Comparison of ENCODE assay signal across 20 cellular contexts in the genomic region with DNA sequence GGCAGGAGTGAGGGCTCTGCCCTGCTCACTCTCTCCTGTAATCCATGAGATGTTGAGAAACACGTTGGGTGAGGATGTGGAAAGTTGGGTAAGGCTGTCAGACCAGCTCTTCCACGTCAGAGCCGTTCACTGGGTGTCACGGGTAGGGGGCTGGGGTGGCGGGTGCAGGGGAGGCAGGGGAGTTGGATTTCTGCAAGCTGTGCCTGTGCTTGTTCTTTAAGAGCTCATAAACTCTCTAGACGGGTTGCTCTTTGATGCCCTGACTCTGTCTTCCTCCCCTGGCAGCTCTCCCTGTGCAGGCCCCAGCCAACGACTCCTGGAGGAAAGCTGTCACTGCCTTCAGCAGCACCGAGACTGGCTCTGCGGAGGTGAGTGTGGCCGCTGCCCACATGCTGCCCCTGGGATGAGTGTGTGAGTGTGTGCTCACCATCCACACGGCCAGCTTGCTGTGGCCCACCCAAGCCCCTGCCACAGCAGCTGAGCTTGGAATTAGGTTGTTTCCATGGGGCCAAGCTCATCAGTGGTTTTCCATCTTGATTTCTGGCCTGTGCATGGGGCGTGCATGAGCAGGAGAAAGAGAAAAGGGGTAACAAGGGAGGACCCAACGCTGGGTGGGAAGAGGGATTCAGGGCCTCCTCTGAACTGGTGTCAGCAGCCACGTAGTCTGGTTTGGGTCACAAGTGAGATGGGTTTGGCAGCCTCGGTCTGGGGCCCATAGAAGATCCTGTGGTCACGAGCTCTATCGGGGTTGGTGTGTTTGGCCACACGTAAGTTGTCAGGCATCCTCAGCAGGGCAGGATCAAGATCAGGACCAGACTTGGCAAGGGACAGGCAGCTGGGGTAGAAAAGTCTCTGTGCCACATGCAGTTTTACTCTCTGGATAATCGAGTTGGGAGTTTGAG. TPM values are rescaled to one million over a fixed set of nuclear protein-coding genes. Genes with fewer than 3 reads are reported as not detected.
DNase-seq lines count a peak whose midpoint lies in the region; ATAC-seq lines count a peak whose summit lies in the region.
"Had no signal": no experiment of that assay in that cellular context is flagged by ENCODE, and none has a peak within 500 bp of the region (broad histone marks: within the 10 kb centered on the region; RNA-seq: fewer than 3 reads in every experiment).

No MANE protein-coding gene starts in this region.

- peak overlapping the region; percentile 55 for H3K27ac Mint-ChIP-seq in activated T-cell treated with anti-CD3 and anti-CD28 coated beads, Interleukin-2, amount 50 U/mL, for 24 hours
- H3K27ac Mint-ChIP-seq in central memory CD8-positive, alpha-beta T cell (ENCODE audit: low read depth): peak overlapping the region; percentile 41
- peak overlapping the region; percentile 80 for H3K27ac Mint-ChIP-seq in stimulated activated effector memory CD8-positive, alpha-beta T cell treated with anti-CD3 and anti-CD28 coated beads, Interleukin-12 subunit alpha, Interleukin-12 subunit beta, amount 100 ng/mL, for 72 hours

- no peak for ATAC-seq in activated T-cell treated with anti-CD3 and anti-CD28 coated beads, Interleukin-2, amount 50 U/mL, for 4 hours
- no peak for ATAC-seq in central memory CD8-positive, alpha-beta T cell (replicated peaks; ENCODE audit: extremely low read depth, poor library complexity, severe bottlenecking)
- no peak for ATAC-seq in stimulated activated effector memory CD8-positive, alpha-beta T cell treated with anti-CD3 and anti-CD28 coated beads, Interleukin-12 subunit alpha, Interleukin-12 subunit beta, amount 100 ng/mL, for 72 hours
- no peak for ATAC-seq in HG03460 (IDR thresholded peaks at IDR 0.05; ENCODE audit: unreplicated experiment)
- ATAC-seq: activated CD8-positive, alpha-beta T cell treated with anti-CD3 and anti-CD28 coated beads, Interleukin-2, amount 10 ng/mL, durations not matched to agents 7 days and 5 days had no signal

- peaks cover 97% of the 10 kb centered on the region for H3K36me3 Mint-ChIP-seq in activated T-cell treated with anti-CD3 and anti-CD28 coated beads, Interleukin-2, amount 50 U/mL, for 24 hours (ENCODE audit: low read depth)
- H3K36me3 Mint-ChIP-seq in activated T-cell treated with anti-CD3 and anti-CD28 coated beads, Interleukin-2, amount 50 U/mL, for 4 hours (ENCODE audit: insufficient read depth): peaks cover 37% of the 10 kb centered on the region
- peaks cover 82% of the 10 kb centered on the region for H3K36me3 Mint-ChIP-seq in central memory CD8-positive, alpha-beta T cell (ENCODE audit: insufficient read depth)
- H3K36me3 Mint-ChIP-seq in stimulated activated effector memory CD8-positive, alpha-beta T cell treated with anti-CD3 and anti-CD28 coated beads, Interleukin-12 subunit alpha, Interleukin-12 subunit beta, amount 100 ng/mL, for 72 hours: peaks cover 100% of the 10 kb centered on the region

- H3K4me3 Mint-ChIP-seq in activated T-cell treated with anti-CD3 and anti-CD28 coated beads, Interleukin-2, amount 50 U/mL, for 24 hours: no peak overlapping the region
- no peak overlapping the region for H3K4me3 Mint-ChIP-seq in activated T-cell treated with anti-CD3 and anti-CD28 coated beads, Interleukin-2, amount 50 U/mL, for 4 hours
- no peak overlapping the region for H3K4me3 Mint-ChIP-seq in central memory CD8-positive, alpha-beta T cell
- no peak overlapping the region for H3K4me3 Mint-ChIP-seq in stimulated activated effector memory CD8-positive, alpha-beta T cell treated with anti-CD3 and anti-CD28 coated beads, Interleukin-12 subunit alpha, Interleukin-12 subunit beta, amount 100 ng/mL, for 72 hours
- H3K4me3 Mint-ChIP-seq: activated CD8-positive, alpha-beta T cell treated with anti-CD3 and anti-CD28 coated beads, Interleukin-2, amount 10 ng/mL, durations not matched to agents 7 days and 5 days; brain had no signal

- peaks cover 13% of the 10 kb centered on the region for H3K4me1 Mint-ChIP-seq in activated T-cell treated with anti-CD3 and anti-CD28 coated beads, Interleukin-2, amount 50 U/mL, for 24 hours (ENCODE audit: low read depth)
- peaks cover 3% of the 10 kb centered on the region for H3K4me1 Mint-ChIP-seq in activated T-cell treated with anti-CD3 and anti-CD28 coated beads, Interleukin-2, amount 50 U/mL, for 4 hours (ENCODE audit: low read depth)
- peaks cover 19% of the 10 kb centered on the region for H3K4me1 Mint-ChIP-seq in central memory CD8-positive, alpha-beta T cell
- no peaks in the 10 kb centered on the region for H3K4me1 Mint-ChIP-seq in stimulated activated effector memory CD8-positive, alpha-beta T cell treated with anti-CD3 and anti-CD28 coated beads, Interleukin-12 subunit alpha, Interleukin-12 subunit beta, amount 100 ng/mL, for 72 hours
- H3K4me1 Mint-ChIP-seq: brain had no signal

- H3K27me3 Mint-ChIP-seq in activated T-cell treated with anti-CD3 and anti-CD28 coated beads, Interleukin-2, amount 50 U/mL, for 24 hours: no peaks in the 10 kb centered on the region
- no peaks in the 10 kb centered on the region for H3K27me3 Mint-ChIP-seq in activated T-cell treated with anti-CD3 and anti-CD28 coated beads, Interleukin-2, amount 50 U/mL, for 4 hours (ENCODE audit: low read depth)
- H3K27me3 Mint-ChIP-seq in central memory CD8-positive, alpha-beta T cell: no peaks in the 10 kb centered on the region
- H3K27me3 Mint-ChIP-seq: brain had no signal

- H3K9me3 Mint-ChIP-seq in activated T-cell treated with anti-CD3 and anti-CD28 coated beads, Interleukin-2, amount 50 U/mL, for 24 hours: no peaks in the 10 kb centered on the region
- H3K9me3 Mint-ChIP-seq in activated T-cell treated with anti-CD3 and anti-CD28 coated beads, Interleukin-2, amount 50 U/mL, for 4 hours: no peaks in the 10 kb centered on the region
- H3K9me3 Mint-ChIP-seq in central memory CD8-positive, alpha-beta T cell: no peaks in the 10 kb centered on the region
- H3K9me3 Mint-ChIP-seq in stimulated activated effector memory CD8-positive, alpha-beta T cell treated with anti-CD3 and anti-CD28 coated beads, Interleukin-12 subunit alpha, Interleukin-12 subunit beta, amount 100 ng/mL, for 72 hours: no peaks in the 10 kb centered on the region
- H3K9me3 Mint-ChIP-seq: brain had no signal

- no peak for DNase-seq in activated T-cell treated with anti-CD3 and anti-CD28 coated beads, Interleukin-2, amount 50 U/mL, for 24 hours
- DNase-seq in activated T-cell treated with anti-CD3 and anti-CD28 coated beads, Interleukin-2, amount 50 U/mL, for 4 hours: no peak
- no peak for DNase-seq in central memory CD8-positive, alpha-beta T cell (ENCODE audit: low spot score in 2 of 2)
- DNase-seq in islet precursor cell: peak; percentile 42
- DNase-seq in stimulated activated effector memory CD8-positive, alpha-beta T cell treated with anti-CD3 and anti-CD28 coated beads, Interleukin-12 subunit alpha, Interleukin-12 subunit beta, amount 100 ng/mL, for 72 hours (ENCODE audit: low spot score in 2 of 2): no peak
- no peak for DNase-seq in GM03348 (ENCODE audit: low spot score)
- no peak for DNase-seq in pons (ENCODE audit: low spot score)
- DNase-seq: activated CD8-positive, alpha-beta T cell treated with anti-CD3 and anti-CD28 coated beads, Interleukin-2, amount 10 ng/mL, durations not matched to agents 7 days and 5 days; activated gamma-delta T cell; DND-41; effector CD4-positive, alpha-beta T cell; H7; NCI-H1694; NCI-H524 treated with DMSO at 0.1 percent for 48 hours; SK-N-SH; stimulated activated CD4-positive, alpha-beta T cell treated with anti-CD3 and anti-CD28 coated beads, Interleukin-4, amount 100 ng/mL, for 1 hour; stimulated activated CD8-positive, alpha-beta memory T cell treated with anti-CD3 and anti-CD28 coated beads, Interleukin-4, amount 100 ng/mL, for 48 hours; thyroid gland had no signal

RNA-seq across cellular contexts. Expression of gene POMT1, which starts 21.0 kb away (rescaled TPM):
- 10 to 100 TPM; 14.0 to 20.0 (median 16.5) TPM for total RNA-seq in activated T-cell treated with anti-CD3 and anti-CD28 coated beads, Interleukin-2, amount 50 U/mL, for 4 hours

RNA-seq across cellular contexts. Expression of gene UCK1, which starts 49.4 kb away (rescaled TPM):
- 10 to 100 TPM; 21.1 to 23.3 (median 22.9) TPM for total RNA-seq in activated T-cell treated with anti-CD3 and anti-CD28 coated beads, Interleukin-2, amount 50 U/mL, for 4 hours
